Comparison of ENCODE assay signal across 1 cellular context in the genomic region with DNA sequence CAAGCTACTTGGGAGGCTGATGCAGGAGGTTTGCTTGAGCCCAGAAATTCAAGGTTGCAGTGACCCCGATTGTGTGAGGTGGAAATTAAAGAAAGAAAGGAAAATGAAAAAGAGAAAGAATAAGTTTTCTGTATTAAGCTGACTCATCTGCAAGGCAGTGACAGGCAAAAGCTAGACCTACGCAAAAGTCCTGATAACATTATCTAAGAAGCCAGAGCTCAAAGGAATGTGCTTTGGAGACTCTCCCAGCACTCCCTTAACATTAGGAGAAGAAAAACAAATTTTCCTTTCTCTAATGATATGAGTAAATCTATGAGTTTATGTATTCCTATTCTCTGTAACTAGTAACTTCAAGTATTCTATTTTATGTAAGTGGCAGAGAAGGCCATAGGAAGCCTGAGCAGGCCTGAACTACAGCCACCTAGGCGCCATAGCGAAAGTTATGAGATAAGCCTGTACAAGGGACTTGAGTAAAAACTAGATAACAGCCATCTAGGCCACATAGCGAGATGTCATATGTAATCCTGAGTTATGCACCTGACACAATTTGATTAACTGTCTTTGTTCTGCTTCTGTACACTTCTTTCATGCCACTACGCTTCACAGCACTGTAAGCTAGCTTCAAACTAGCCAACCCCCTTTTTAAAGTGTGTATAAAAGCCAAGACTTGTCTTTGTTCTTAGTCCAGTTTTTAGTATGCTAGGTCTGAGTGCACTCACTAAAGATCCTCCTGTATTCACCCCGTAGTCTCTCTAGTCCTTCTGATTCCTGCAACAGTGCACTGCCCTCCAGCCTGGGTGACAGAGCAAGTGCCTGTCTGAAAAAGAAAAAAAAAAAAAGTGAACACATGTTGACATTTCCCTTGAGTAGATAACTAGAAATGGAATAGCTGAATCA.
A peak's percentile ranks its signal among the peaks of the same experiment; 100 is the strongest.
TF ChIP-seq lines count a peak whose summit lies in the region.

No MANE protein-coding gene starts in this region.

TF ChIP-seq in K562, 482 proteins besides CTCF, POLR2A, EP300 and RAD21 (continued from another document and continues in another):
- TF ChIP-seq ZNF311 (CRISPR knock-in tag; IDR thresholded peaks at IDR 0.05) (no peak), PTRF (tag; IDR thresholded peaks at IDR 0.05) (no peak), FUS (optimal IDR thresholded peaks at IDR 0.05; ENCODE audit: low read depth, low read length) (no peak), TEAD2 (tag; IDR thresholded peaks at IDR 0.05) (no peak), IFI16 (CRISPR knock-in tag; IDR thresholded peaks at IDR 0.05) (no peak), NR2C1 (IDR thresholded peaks at IDR 0.05) (no peak), NR2C1 (tag; IDR thresholded peaks at IDR 0.05) (no peak), RHOXF2B (CRISPR knock-in tag; conservative IDR thresholded peaks at IDR 0.05) (no peak), TARDBP (IDR thresholded peaks at IDR 0.05) (no peak), HDAC8 (tag; IDR thresholded peaks at IDR 0.05) (no peak), ZBED1 (IDR thresholded peaks at IDR 0.05) (no peak), NR1H2 (CRISPR knock-in tag; IDR thresholded peaks at IDR 0.05) (no peak), NUFIP1 (IDR thresholded peaks at IDR 0.05; ENCODE audit: partially characterized antibody) (no peak), SRSF3 (IDR thresholded peaks at IDR 0.05; ENCODE audit: insufficient read depth, low read length) (no peak), HNRNPK (IDR thresholded peaks at IDR 0.05; ENCODE audit: low read depth, low read length, poor library complexity, severe bottlenecking) (no peak), ZNF23 (CRISPR knock-in tag; IDR thresholded peaks at IDR 0.05) (no peak), ZNF239 (CRISPR knock-in tag; IDR thresholded peaks at IDR 0.05) (no peak), DDX20 (tag; IDR thresholded peaks at IDR 0.05; ENCODE audit: low read depth) (no peak), RBFOX2 (IDR thresholded peaks at IDR 0.05; ENCODE audit: low read depth, low read length) (no peak), ZBTB17 (CRISPR knock-in tag; IDR thresholded peaks at IDR 0.05) (no peak), PCBP1 (IDR thresholded peaks at IDR 0.05; ENCODE audit: low read depth, low read length, poor library complexity, severe bottlenecking) (no peak), RBM15 (IDR thresholded peaks at IDR 0.05; ENCODE audit: insufficient read depth, low read length) (no peak), MEIS2 (IDR thresholded peaks at IDR 0.05; ENCODE audit: partially characterized antibody) (peak; percentile 95), SRSF7 (optimal IDR thresholded peaks at IDR 0.05; ENCODE audit: low read depth, low read length) (no peak), BACH1 (tag; IDR thresholded peaks at IDR 0.05) (no peak), MAFG (tag; conservative IDR thresholded peaks at IDR 0.05) (peak; percentile 84), KDM1A (IDR thresholded peaks at IDR 0.05) (0 out of 4 replicates have a peak, but pooled peaks of 1 of the 2 experiments have one; percentile 7), PTBP1 (IDR thresholded peaks at IDR 0.05; ENCODE audit: low read depth, low read length) (no peak), KDM4B (IDR thresholded peaks at IDR 0.05; ENCODE audit: borderline replicate concordance in 2 of 2, low read depth in 1 of 2) (no peak), EP400 (IDR thresholded peaks at IDR 0.05) (no peak), ARID1B (IDR thresholded peaks at IDR 0.05) (peak; percentile 91), BHLHE40 (IDR thresholded peaks at IDR 0.05; ENCODE audit: low read length) (no peak), HMGN3 (IDR thresholded peaks at IDR 0.05; ENCODE audit: borderline replicate concordance, extremely low read depth, insufficient read length, low read depth, low read length) (no peak), PHB (CRISPR knock-in tag; IDR thresholded peaks at IDR 0.05) (no peak), ZNF217 (CRISPR knock-in tag; IDR thresholded peaks at IDR 0.05) (no peak), CBX5 (IDR thresholded peaks at IDR 0.05; ENCODE audit: borderline replicate concordance, low read depth) (peak; percentile 99), U2AF1 (optimal IDR thresholded peaks at IDR 0.05; ENCODE audit: low read depth, low read length) (no peak), ETS2 (tag; IDR thresholded peaks at IDR 0.05; ENCODE audit: borderline replicate concordance, poor library complexity, severe bottlenecking) (no peak), RBM22 (IDR thresholded peaks at IDR 0.05; ENCODE audit: low read depth, low read length, poor library complexity, severe bottlenecking) (no peak), SNIP1 (IDR thresholded peaks at IDR 0.05; ENCODE audit: low read depth) (no peak), ZBTB8A (IDR thresholded peaks at IDR 0.05; ENCODE audit: partially characterized antibody) (no peak), CSDE1 (IDR thresholded peaks at IDR 0.05) (no peak), KDM2B (CRISPR knock-in tag; IDR thresholded peaks at IDR 0.05) (no peak), RNF2 (IDR thresholded peaks at IDR 0.05) (no peak), ZNF431 (CRISPR knock-in tag; IDR thresholded peaks at IDR 0.05) (no peak)
- TF ChIP-seq, protein P1, sequence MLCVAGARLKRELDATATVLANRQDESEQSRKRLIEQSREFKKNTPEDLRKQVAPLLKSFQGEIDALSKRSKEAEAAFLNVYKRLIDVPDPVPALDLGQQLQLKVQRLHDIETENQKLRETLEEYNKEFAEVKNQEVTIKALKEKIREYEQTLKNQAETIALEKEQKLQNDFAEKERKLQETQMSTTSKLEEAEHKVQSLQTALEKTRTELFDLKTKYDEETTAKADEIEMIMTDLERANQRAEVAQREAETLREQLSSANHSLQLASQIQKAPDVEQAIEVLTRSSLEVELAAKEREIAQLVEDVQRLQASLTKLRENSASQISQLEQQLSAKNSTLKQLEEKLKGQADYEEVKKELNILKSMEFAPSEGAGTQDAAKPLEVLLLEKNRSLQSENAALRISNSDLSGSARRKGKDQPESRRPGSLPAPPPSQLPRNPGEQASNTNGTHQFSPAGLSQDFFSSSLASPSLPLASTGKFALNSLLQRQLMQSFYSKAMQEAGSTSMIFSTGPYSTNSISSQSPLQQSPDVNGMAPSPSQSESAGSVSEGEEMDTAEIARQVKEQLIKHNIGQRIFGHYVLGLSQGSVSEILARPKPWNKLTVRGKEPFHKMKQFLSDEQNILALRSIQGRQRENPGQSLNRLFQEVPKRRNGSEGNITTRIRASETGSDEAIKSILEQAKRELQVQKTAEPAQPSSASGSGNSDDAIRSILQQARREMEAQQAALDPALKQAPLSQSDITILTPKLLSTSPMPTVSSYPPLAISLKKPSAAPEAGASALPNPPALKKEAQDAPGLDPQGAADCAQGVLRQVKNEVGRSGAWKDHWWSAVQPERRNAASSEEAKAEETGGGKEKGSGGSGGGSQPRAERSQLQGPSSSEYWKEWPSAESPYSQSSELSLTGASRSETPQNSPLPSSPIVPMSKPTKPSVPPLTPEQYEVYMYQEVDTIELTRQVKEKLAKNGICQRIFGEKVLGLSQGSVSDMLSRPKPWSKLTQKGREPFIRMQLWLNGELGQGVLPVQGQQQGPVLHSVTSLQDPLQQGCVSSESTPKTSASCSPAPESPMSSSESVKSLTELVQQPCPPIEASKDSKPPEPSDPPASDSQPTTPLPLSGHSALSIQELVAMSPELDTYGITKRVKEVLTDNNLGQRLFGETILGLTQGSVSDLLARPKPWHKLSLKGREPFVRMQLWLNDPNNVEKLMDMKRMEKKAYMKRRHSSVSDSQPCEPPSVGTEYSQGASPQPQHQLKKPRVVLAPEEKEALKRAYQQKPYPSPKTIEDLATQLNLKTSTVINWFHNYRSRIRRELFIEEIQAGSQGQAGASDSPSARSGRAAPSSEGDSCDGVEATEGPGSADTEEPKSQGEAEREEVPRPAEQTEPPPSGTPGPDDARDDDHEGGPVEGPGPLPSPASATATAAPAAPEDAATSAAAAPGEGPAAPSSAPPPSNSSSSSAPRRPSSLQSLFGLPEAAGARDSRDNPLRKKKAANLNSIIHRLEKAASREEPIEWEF (CRISPR knock-in tag; IDR thresholded peaks at IDR 0.05) = no peak
- TF ChIP-seq, protein P2, sequence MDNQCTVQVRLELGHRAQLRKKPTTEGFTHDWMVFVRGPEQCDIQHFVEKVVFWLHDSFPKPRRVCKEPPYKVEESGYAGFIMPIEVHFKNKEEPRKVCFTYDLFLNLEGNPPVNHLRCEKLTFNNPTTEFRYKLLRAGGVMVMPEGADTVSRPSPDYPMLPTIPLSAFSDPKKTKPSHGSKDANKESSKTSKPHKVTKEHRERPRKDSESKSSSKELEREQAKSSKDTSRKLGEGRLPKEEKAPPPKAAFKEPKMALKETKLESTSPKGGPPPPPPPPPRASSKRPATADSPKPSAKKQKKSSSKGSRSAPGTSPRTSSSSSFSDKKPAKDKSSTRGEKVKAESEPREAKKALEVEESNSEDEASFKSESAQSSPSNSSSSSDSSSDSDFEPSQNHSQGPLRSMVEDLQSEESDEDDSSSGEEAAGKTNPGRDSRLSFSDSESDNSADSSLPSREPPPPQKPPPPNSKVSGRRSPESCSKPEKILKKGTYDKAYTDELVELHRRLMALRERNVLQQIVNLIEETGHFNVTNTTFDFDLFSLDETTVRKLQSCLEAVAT (IDR thresholded peaks at IDR 0.05) = peak in 1 of 2 experiments; percentile 37; a peak in 2 of 4 replicates
- TF ChIP-seq, protein P3, sequence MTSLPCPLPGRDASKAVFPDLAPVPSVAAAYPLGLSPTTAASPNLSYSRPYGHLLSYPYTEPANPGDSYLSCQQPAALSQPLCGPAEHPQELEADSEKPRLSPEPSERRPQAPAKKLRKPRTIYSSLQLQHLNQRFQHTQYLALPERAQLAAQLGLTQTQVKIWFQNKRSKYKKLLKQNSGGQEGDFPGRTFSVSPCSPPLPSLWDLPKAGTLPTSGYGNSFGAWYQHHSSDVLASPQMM (CRISPR knock-in tag; IDR thresholded peaks at IDR 0.05) = no peak
- TF ChIP-seq, protein P4, sequence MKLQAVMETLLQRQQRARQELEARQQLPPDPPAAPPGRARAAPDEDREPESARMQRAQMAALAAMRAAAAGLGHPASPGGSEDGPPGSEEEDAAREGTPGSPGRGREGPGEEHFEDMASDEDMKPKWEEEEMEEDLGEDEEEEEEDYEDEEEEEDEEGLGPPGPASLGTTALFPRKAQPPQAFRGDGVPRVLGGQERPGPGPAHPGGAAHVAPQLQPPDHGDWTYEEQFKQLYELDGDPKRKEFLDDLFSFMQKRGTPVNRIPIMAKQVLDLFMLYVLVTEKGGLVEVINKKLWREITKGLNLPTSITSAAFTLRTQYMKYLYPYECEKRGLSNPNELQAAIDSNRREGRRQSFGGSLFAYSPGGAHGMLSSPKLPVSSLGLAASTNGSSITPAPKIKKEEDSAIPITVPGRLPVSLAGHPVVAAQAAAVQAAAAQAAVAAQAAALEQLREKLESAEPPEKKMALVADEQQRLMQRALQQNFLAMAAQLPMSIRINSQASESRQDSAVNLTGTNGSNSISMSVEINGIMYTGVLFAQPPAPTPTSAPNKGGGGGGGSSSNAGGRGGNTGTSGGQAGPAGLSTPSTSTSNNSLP (IDR thresholded peaks at IDR 0.05; ENCODE audit: borderline replicate concordance, low read depth, low read length) = no peak
- TF ChIP-seq, protein P5, sequence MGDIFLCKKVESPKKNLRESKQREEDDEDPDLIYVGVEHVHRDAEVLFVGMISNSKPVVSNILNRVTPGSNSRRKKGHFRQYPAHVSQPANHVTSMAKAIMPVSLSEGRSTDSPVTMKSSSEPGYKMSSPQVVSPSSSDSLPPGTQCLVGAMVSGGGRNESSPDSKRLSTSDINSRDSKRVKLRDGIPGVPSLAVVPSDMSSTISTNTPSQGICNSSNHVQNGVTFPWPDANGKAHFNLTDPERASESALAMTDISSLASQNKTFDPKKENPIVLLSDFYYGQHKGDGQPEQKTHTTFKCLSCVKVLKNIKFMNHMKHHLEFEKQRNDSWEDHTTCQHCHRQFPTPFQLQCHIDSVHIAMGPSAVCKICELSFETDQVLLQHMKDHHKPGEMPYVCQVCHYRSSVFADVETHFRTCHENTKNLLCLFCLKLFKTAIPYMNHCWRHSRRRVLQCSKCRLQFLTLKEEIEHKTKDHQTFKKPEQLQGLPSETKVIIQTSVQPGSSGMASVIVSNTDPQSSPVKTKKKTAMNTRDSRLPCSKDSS (IDR thresholded peaks at IDR 0.05; ENCODE audit: low read depth, partially characterized antibody) = peak; percentile 92
- TF ChIP-seq, protein P6, sequence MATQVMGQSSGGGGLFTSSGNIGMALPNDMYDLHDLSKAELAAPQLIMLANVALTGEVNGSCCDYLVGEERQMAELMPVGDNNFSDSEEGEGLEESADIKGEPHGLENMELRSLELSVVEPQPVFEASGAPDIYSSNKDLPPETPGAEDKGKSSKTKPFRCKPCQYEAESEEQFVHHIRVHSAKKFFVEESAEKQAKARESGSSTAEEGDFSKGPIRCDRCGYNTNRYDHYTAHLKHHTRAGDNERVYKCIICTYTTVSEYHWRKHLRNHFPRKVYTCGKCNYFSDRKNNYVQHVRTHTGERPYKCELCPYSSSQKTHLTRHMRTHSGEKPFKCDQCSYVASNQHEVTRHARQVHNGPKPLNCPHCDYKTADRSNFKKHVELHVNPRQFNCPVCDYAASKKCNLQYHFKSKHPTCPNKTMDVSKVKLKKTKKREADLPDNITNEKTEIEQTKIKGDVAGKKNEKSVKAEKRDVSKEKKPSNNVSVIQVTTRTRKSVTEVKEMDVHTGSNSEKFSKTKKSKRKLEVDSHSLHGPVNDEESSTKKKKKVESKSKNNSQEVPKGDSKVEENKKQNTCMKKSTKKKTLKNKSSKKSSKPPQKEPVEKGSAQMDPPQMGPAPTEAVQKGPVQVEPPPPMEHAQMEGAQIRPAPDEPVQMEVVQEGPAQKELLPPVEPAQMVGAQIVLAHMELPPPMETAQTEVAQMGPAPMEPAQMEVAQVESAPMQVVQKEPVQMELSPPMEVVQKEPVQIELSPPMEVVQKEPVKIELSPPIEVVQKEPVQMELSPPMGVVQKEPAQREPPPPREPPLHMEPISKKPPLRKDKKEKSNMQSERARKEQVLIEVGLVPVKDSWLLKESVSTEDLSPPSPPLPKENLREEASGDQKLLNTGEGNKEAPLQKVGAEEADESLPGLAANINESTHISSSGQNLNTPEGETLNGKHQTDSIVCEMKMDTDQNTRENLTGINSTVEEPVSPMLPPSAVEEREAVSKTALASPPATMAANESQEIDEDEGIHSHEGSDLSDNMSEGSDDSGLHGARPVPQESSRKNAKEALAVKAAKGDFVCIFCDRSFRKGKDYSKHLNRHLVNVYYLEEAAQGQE (CRISPR knock-in tag; IDR thresholded peaks at IDR 0.05; ENCODE audit: low read depth) = no peak
- TF ChIP-seq, protein P7, sequence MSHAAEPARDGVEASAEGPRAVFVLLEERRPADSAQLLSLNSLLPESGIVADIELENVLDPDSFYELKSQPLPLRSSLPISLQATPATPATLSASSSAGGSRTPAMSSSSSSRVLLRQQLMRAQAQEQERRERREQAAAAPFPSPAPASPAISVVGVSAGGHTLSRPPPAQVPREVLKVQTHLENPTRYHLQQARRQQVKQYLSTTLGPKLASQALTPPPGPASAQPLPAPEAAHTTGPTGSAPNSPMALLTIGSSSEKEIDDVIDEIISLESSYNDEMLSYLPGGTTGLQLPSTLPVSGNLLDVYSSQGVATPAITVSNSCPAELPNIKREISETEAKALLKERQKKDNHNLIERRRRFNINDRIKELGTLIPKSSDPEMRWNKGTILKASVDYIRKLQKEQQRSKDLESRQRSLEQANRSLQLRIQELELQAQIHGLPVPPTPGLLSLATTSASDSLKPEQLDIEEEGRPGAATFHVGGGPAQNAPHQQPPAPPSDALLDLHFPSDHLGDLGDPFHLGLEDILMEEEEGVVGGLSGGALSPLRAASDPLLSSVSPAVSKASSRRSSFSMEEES (CRISPR knock-in tag; IDR thresholded peaks at IDR 0.05) = no peak
